19 cellular contexts compared by ENCODE assay signal in genomic region chrX:21870494-21870893, GRCh38.
"Had no signal": no experiment of that assay in that cellular context is flagged by ENCODE, and none has a peak within 500 bp of the region (broad histone marks: within the 10 kb centered on the region; RNA-seq: fewer than 3 reads in every experiment).

No MANE protein-coding gene starts in this region.

- H3K27ac ChIP-seq: VCaP had no signal

- H3K27me3 Mint-ChIP-seq: activated CD4-positive, alpha-beta memory T cell treated with anti-CD3 and anti-CD28 coated beads for 36 hours; activated CD4-positive, alpha-beta T cell treated with anti-CD3 and anti-CD28 coated beads, Interleukin-2, amount 10 ng/mL, durations not matched to agents 7 days and 5 days; activated naive CD8-positive, alpha-beta T cell; T-cell had no signal

- ATAC-seq: activated T-cell treated with anti-CD3 and anti-CD28 coated beads, Interleukin-2, amount 50 U/mL, for 4 hours; T-cell had no signal

- H3K4me3 Mint-ChIP-seq: activated CD4-positive, alpha-beta memory T cell treated with anti-CD3 and anti-CD28 coated beads for 36 hours; activated CD4-positive, alpha-beta T cell treated with anti-CD3 and anti-CD28 coated beads, Interleukin-2, amount 10 ng/mL, durations not matched to agents 7 days and 5 days; activated naive CD4-positive, alpha-beta T cell treated with anti-CD3 and anti-CD28 coated beads for 36 hours; activated naive CD8-positive, alpha-beta T cell; activated T-cell treated with anti-CD3 and anti-CD28 coated beads, Interleukin-2, amount 50 U/mL, for 4 hours; T-cell had no signal

- H3K27me3 ChIP-seq: MG63 had no signal

- H3K9me3 ChIP-seq: MG63 had no signal

- H3K27ac Mint-ChIP-seq: activated CD4-positive, alpha-beta memory T cell treated with anti-CD3 and anti-CD28 coated beads for 36 hours; activated CD4-positive, alpha-beta T cell treated with anti-CD3 and anti-CD28 coated beads, Interleukin-2, amount 10 ng/mL, durations not matched to agents 7 days and 5 days; activated naive CD4-positive, alpha-beta T cell treated with anti-CD3 and anti-CD28 coated beads for 36 hours; activated naive CD8-positive, alpha-beta T cell; T-cell had no signal

- H3K4me3 ChIP-seq: MG63 had no signal

- H3K4me1 Mint-ChIP-seq: activated CD4-positive, alpha-beta T cell treated with anti-CD3 and anti-CD28 coated beads, Interleukin-2, amount 10 ng/mL, durations not matched to agents 7 days and 5 days had no signal

- DNase-seq: activated CD4-positive, alpha-beta memory T cell treated with anti-CD3 and anti-CD28 coated beads for 36 hours; activated CD4-positive, alpha-beta T cell treated with anti-CD3 and anti-CD28 coated beads, Interleukin-2, amount 10 ng/mL, durations not matched to agents 7 days and 5 days; activated CD4-positive, CD25-positive, alpha-beta regulatory T cell; activated CD8-positive, alpha-beta memory T cell treated with anti-CD3 and anti-CD28 coated beads for 24 hours; activated gamma-delta T cell; activated naive CD4-positive, alpha-beta T cell treated with anti-CD3 and anti-CD28 coated beads for 36 hours; activated T-cell treated with anti-CD3 and anti-CD28 coated beads, Interleukin-2, amount 50 U/mL, for 4 hours; MG63; MV-4-11; NCI-H1092 treated with DMSO at 0.1 percent for 48 hours; NCI-H1417 treated with DMSO at 0.1 percent for 48 hours; NCI-H1694; NCI-H2029; NCI-H510A treated with DMSO at 0.1 percent for 48 hours; NCI-H69; SHP77 treated with DMSO at 0.1 percent for 48 hours; T-cell had no signal
